19 cellular contexts compared by ENCODE assay signal in genomic region chr4:154634058-154634457, GRCh38. TPM values are rescaled to one million over a fixed set of nuclear protein-coding genes. Genes with fewer than 3 reads are reported as not detected.
"Had no signal": no experiment of that assay in that cellular context is flagged by ENCODE, and none has a peak within 500 bp of the region (broad histone marks: within the 10 kb centered on the region; RNA-seq: fewer than 3 reads in every experiment).

No MANE protein-coding gene starts in this region.

- H3K27ac Mint-ChIP-seq: activated naive CD8-positive, alpha-beta T cell treated with anti-CD3 and anti-CD28 coated beads for 36 hours had no signal

- DNase-seq: activated CD4-positive, alpha-beta T cell treated with anti-CD3 and anti-CD28 coated beads, Interleukin-2, amount 50 U/mL, for 4 hours; activated gamma-delta T cell; activated naive CD8-positive, alpha-beta T cell treated with anti-CD3 and anti-CD28 coated beads for 36 hours; activated T-cell treated with anti-CD3 and anti-CD28 coated beads, Interleukin-2, amount 50 U/mL, for 1 hour; aorta; dorsolateral prefrontal cortex; lower lobe of right lung; midbrain; pancreas; retina; stimulated activated CD4-positive, alpha-beta T cell treated with anti-CD3 and anti-CD28 coated beads, Interleukin-4, amount 100 ng/mL, for 4 hours; stomach had no signal

- H3K4me3 ChIP-seq: dorsolateral prefrontal cortex, lower lobe of right lung, pancreas, skin epidermis, stomach had no signal

- H3K36me3 ChIP-seq: lower lobe of right lung, pancreas, stomach had no signal

- H3K36me3 Mint-ChIP-seq: activated naive CD8-positive, alpha-beta T cell treated with anti-CD3 and anti-CD28 coated beads for 36 hours had no signal

- H3K9me3 ChIP-seq: lower lobe of right lung, pancreas, stomach had no signal

- H3K27ac ChIP-seq: dorsolateral prefrontal cortex, lower lobe of right lung, pancreas, skin epidermis, stomach had no signal

- H3K4me1 Mint-ChIP-seq: activated naive CD8-positive, alpha-beta T cell treated with anti-CD3 and anti-CD28 coated beads for 36 hours had no signal

- H3K9me3 Mint-ChIP-seq: activated naive CD8-positive, alpha-beta T cell treated with anti-CD3 and anti-CD28 coated beads for 36 hours had no signal

- ATAC-seq: activated CD4-positive, CD25-positive, alpha-beta regulatory T cell treated with anti-CD3 and anti-CD28 coated beads, Interleukin-2, amount 50 U/mL, for 24 hours; esophagus mucosa; lower lobe of right lung; pancreas had no signal

- FAIRE-seq: bronchial epithelial cell, endometrium, urothelium cell line had no signal

- H3K4me1 ChIP-seq: lower lobe of right lung, pancreas, stomach had no signal

- H3K4me3 Mint-ChIP-seq: activated naive CD8-positive, alpha-beta T cell treated with anti-CD3 and anti-CD28 coated beads for 36 hours had no signal

RNA-seq across cellular contexts. Expression of gene FGG, which starts 21.6 kb away (rescaled TPM):
- total RNA-seq: activated naive CD8-positive, alpha-beta T cell treated with anti-CD3 and anti-CD28 coated beads for 36 hours; chondrocyte had no signal

RNA-seq across cellular contexts. Expression of gene FGA, which starts 43.5 kb away (rescaled TPM):
- total RNA-seq: activated naive CD8-positive, alpha-beta T cell treated with anti-CD3 and anti-CD28 coated beads for 36 hours; aorta; bronchial epithelial cell; chondrocyte had no signal
